Comparison of ENCODE assay signal across 1 cellular context in the genomic region with DNA sequence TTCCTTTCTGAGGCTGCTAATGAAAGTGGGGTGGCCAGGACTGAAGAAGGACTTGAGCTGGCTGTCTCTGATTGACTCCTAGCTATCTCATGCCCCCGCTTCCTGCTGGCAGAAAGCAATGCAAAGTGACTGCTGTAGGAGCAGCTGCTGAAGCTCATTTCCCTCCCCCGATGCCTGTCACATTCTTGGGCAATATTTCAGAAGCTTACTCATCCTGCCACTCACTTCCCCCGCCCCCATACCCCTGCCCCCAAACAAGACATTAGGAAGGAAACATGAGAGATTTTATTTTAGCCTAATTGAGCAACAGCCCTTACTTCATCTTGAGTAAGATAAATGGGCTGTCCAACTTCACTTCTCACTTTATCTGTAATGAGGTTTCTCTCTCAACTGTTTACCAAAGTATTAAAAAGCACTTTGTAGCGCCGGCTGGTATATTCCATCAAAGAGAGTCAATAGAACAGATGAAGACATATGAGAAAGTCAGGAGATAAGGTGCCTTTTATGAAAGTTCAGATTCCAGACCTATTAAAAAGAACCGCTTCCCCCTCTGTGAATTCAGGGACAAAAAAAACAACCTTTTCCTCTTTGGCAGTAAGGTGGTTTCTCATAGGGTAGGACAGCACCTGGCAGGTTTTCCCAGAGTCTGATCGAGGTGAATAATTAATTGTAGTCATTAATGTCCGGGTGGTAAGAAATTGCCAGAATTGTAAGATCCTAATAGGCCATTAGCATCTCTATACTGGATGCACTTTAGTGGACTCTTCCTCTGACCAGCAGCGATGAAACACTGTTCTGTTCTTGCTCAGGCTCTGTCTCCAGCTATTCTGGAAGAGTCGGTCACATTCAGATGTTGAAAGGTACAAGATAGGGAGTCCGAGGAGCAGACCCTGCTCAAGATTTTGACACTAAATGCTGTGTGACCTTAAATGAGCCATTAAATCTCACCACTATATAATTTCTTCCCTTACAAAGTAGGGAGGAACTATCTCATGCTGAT.
TF ChIP-seq lines count a peak whose summit lies in the region.

No MANE protein-coding gene starts in this region.

TF ChIP-seq in GM23338, 12 proteins besides CTCF, POLR2A, EP300 and RAD21 (continued from another document):
- TF ChIP-seq, protein P1, sequence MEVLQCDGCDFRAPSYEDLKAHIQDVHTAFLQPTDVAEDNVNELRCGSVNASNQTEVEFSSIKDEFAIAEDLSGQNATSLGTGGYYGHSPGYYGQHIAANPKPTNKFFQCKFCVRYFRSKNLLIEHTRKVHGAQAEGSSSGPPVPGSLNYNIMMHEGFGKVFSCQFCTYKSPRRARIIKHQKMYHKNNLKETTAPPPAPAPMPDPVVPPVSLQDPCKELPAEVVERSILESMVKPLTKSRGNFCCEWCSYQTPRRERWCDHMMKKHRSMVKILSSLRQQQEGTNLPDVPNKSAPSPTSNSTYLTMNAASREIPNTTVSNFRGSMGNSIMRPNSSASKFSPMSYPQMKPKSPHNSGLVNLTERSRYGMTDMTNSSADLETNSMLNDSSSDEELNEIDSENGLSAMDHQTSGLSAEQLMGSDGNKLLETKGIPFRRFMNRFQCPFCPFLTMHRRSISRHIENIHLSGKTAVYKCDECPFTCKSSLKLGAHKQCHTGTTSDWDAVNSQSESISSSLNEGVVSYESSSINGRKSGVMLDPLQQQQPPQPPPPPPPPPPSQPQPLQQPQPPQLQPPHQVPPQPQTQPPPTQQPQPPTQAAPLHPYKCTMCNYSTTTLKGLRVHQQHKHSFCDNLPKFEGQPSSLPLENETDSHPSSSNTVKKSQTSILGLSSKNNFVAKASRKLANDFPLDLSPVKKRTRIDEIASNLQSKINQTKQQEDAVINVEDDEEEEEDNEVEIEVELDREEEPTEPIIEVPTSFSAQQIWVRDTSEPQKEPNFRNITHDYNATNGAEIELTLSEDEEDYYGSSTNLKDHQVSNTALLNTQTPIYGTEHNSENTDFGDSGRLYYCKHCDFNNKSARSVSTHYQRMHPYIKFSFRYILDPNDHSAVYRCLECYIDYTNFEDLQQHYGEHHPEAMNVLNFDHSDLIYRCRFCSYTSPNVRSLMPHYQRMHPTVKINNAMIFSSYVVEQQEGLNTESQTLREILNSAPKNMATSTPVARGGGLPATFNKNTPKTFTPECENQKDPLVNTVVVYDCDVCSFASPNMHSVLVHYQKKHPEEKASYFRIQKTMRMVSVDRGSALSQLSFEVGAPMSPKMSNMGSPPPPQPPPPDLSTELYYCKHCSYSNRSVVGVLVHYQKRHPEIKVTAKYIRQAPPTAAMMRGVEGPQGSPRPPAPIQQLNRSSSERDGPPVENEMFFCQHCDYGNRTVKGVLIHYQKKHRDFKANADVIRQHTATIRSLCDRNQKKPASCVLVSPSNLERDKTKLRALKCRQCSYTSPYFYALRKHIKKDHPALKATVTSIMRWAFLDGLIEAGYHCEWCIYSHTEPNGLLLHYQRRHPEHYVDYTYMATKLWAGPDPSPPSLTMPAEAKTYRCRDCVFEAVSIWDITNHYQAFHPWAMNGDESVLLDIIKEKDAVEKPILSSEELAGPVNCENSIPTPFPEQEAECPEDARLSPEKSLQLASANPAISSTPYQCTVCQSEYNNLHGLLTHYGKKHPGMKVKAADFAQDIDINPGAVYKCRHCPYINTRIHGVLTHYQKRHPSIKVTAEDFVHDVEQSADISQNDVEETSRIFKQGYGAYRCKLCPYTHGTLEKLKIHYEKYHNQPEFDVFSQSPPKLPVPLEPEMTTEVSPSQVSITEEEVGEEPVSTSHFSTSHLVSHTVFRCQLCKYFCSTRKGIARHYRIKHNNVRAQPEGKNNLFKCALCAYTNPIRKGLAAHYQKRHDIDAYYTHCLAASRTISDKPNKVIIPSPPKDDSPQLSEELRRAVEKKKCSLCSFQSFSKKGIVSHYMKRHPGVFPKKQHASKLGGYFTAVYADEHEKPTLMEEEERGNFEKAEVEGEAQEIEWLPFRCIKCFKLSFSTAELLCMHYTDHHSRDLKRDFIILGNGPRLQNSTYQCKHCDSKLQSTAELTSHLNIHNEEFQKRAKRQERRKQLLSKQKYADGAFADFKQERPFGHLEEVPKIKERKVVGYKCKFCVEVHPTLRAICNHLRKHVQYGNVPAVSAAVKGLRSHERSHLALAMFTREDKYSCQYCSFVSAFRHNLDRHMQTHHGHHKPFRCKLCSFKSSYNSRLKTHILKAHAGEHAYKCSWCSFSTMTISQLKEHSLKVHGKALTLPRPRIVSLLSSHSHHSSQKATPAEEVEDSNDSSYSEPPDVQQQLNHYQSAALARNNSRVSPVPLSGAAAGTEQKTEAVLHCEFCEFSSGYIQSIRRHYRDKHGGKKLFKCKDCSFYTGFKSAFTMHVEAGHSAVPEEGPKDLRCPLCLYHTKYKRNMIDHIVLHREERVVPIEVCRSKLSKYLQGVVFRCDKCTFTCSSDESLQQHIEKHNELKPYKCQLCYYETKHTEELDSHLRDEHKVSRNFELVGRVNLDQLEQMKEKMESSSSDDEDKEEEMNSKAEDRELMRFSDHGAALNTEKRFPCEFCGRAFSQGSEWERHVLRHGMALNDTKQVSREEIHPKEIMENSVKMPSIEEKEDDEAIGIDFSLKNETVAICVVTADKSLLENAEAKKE (CRISPR knock-in tag; IDR thresholded peaks at IDR 0.05) = peak; percentile 80
TF ChIP-seq in GM23338: peak in this region for 1.
